ENCODE assay signal across 12 cellular contexts in genomic region chr7:74773760-74774750, GRCh38. TPM values are rescaled to one million over a fixed set of nuclear protein-coding genes. Genes with fewer than 3 reads are reported as not detected.
DNase-seq lines count a peak whose midpoint lies in the region; ATAC-seq, FAIRE-seq and TF ChIP-seq lines count a peak whose summit lies in the region.
"Not testable (repeated sequence)": the region's sequence is repeated elsewhere in the genome, so short reads cannot be mapped to it uniquely, and the experiment has no call there.
"Had no signal": no experiment of that assay in that cellular context is flagged by ENCODE, and none has a peak within 500 bp of the region (broad histone marks: within the 10 kb centered on the region; RNA-seq: fewer than 3 reads in every experiment).

Gene NCF1, plus strand, starts transcription at chr7:74774011. Its CDS starts 21 bp downstream, at chr7:74774032.

- H3K4me2 ChIP-seq in K562 (ENCODE audit: insufficient read depth, low read length) = not testable (repeated sequence)

- H3K27me3 ChIP-seq in K562 (ENCODE audit: control insufficient read depth in 2 of 2, insufficient read depth in 2 of 2, low read length in 2 of 2); upper lobe of right lung: not testable (repeated sequence)

- H3K4me3 ChIP-seq in K562, upper lobe of right lung: not testable (repeated sequence)

- TF ChIP-seq POLR2A in K562 (conservative IDR thresholded peaks at IDR 0.05) = not testable (repeated sequence)

- not testable (repeated sequence) for H3K27ac Mint-ChIP-seq in memory B cell

- not testable (repeated sequence) for H3K9me3 Mint-ChIP-seq in memory B cell

- H3K9ac ChIP-seq in K562 (ENCODE audit: insufficient read depth in 1 of 2, low read depth in 2 of 2, low read length in 2 of 2) = not testable (repeated sequence)

- BruUV-seq in K562 (replicated peaks; lab: Mats Ljungman, UMichigan) = not testable (repeated sequence)

- H3K9me1 ChIP-seq in K562 (ENCODE audit: control insufficient read depth, insufficient read depth, low read length) = not testable (repeated sequence)

- not testable (repeated sequence) for H3K36me3 ChIP-seq in K562 (ENCODE audit: control insufficient read depth, insufficient read depth, low read length); upper lobe of right lung

- not testable (repeated sequence) for H3K4me1 ChIP-seq in K562 (replicated peaks in 1 of 2; ENCODE audit: control insufficient read depth in 2 of 2, insufficient read depth in 2 of 2, low read length in 2 of 2); upper lobe of right lung

- H3K36me3 Mint-ChIP-seq in memory B cell = not testable (repeated sequence)

- CTCF ChIA-PET in K562 (lab: Yijun Ruan, JAX; ENCODE audit: low intra/inter-chr PET ratio) = not testable (repeated sequence)

- H2AFZ ChIP-seq in K562 (ENCODE audit: low read depth, low read length) = not testable (repeated sequence)

- not testable (repeated sequence) for H3K4me3 Mint-ChIP-seq in memory B cell

- not testable (repeated sequence) for H3K4me1 Mint-ChIP-seq in memory B cell

- not testable (repeated sequence) for TF ChIP-seq CTCF in K562 (IDR thresholded peaks at IDR 0.05 in 2 of 3, conservative IDR thresholded peaks at IDR 0.05 in 1 of 3; ENCODE audit: insufficient read depth in 2 of 3, low read depth in 1 of 3, low read length in 3 of 3); upper lobe of right lung (IDR thresholded peaks at IDR 0.05)

- not testable (repeated sequence) for H3K9me3 ChIP-seq in K562 (replicated peaks; ENCODE audit: control insufficient read depth, insufficient read depth, low read depth, low read length); upper lobe of right lung

- not testable (repeated sequence) for H4K20me1 ChIP-seq in K562 (replicated peaks; ENCODE audit: control insufficient read depth, insufficient read depth, low read length)

- not testable (repeated sequence) for H3K27me3 Mint-ChIP-seq in memory B cell

- DNase-seq in K562 (ENCODE audit: extremely low read depth in 1 of 4, low spot score in 3 of 4); memory B cell (ENCODE audit: low spot score in 2 of 2); upper lobe of right lung: not testable (repeated sequence)

- in situ Hi-C loops in K562 (cut with MboI) = not testable (repeated sequence)

- no CpG with 5 or more reads among the region's 21 CpGs for whole genome bisulfite sequencing in K562 (ENCODE audit: insufficient coverage, low coverage, missing lambda C conversion rate)

- FAIRE-seq in K562 (lab: Jason Lieb, UNC) = not testable (repeated sequence)

- peak; percentile 89 for ATAC-seq in GM18861 (IDR thresholded peaks at IDR 0.05; ENCODE audit: unreplicated experiment)
- ATAC-seq in GM19463 (IDR thresholded peaks at IDR 0.05; ENCODE audit: unreplicated experiment) = peak; percentile 85
- peak; percentile 80 for ATAC-seq in HG02571 (IDR thresholded peaks at IDR 0.05; ENCODE audit: unreplicated experiment)
- ATAC-seq in HG03045 (IDR thresholded peaks at IDR 0.05; ENCODE audit: unreplicated experiment) = peak; percentile 72
- peak; percentile 72 for ATAC-seq in HG03457 (IDR thresholded peaks at IDR 0.05; ENCODE audit: unreplicated experiment)
- ATAC-seq in K562 = peak; percentile 81
- ATAC-seq in memory B cell (ENCODE audit: low read depth) = peak; percentile 97
- peak; percentile 93 for ATAC-seq in upper lobe of right lung

- POLR2A ChIA-PET in K562 (lab: Yijun Ruan, JAX) = not testable (repeated sequence)

- intact Hi-C loops in K562 (cut with micrococcal nuclease); upper lobe of right lung (cut with DNase I): not testable (repeated sequence)

- not testable (repeated sequence) for H3K79me2 ChIP-seq in K562 (ENCODE audit: control insufficient read depth, insufficient read depth, low read length)

- not testable (repeated sequence) for H3K27ac ChIP-seq in K562 (ENCODE audit: extremely low read depth, low read depth, low read length); upper lobe of right lung

- not testable (repeated sequence) for TF ChIP-seq RAD21 in K562 (CRISPR knock-in tag; conservative IDR thresholded peaks at IDR 0.05 in 1 of 2, IDR thresholded peaks at IDR 0.05 in 1 of 2)

- TF ChIP-seq EP300 in K562 (IDR thresholded peaks at IDR 0.05; ENCODE audit: low read length) = not testable (repeated sequence)

RNA-seq across cellular contexts. Expression of gene NCF1, which starts in this region (rescaled TPM):
- total RNA-seq in K562 (2011; cell fraction: chromatin; rRNA removed; ENCODE audit: low replicate concordance) = not detected in 2 replicates
- not detected in 2 replicates for total RNA-seq in K562 (2011; cell fraction: nucleolus; rRNA removed)
- 0.99 TPM in 1 of 2 replicates, not detected in the other for total RNA-seq in K562 (2011; cell fraction: nucleoplasm; rRNA removed)
- total RNA-seq in K562 (2014; rRNA removed) = 0.29 TPM in 1 of 2 replicates, not detected in the other
- not detected in 2 replicates for total RNA-seq in K562 (2014; rRNA removed; fragmentation: Illumina TruSeq; extraction: Trizol)
- total RNA-seq in K562 (2015; rRNA removed; fragmentation: Illumina TruSeq; extraction: Trizol) = 0.19 TPM in 1 of 2 replicates, not detected in the other
- 0.29 TPM in 1 of 2 replicates, not detected in the other for total RNA-seq in K562 (2021)
- polyA plus RNA-seq in K562 (2011; rRNA removed) = 0.07 TPM in 1 of 2 replicates, not detected in the other
- 0.03 and 0.09 TPM in 2 replicates for polyA plus RNA-seq in K562 (2011; cell fraction: cytosol; rRNA removed)
- 0.14 and 0.49 TPM in 2 replicates for polyA plus RNA-seq in K562 (2011; cell fraction: nucleus; rRNA removed)
- polyA plus RNA-seq in K562 (2012) = 0.33 and 0.39 TPM in 2 replicates
- polyA plus RNA-seq in K562 (2014; fragmentation: Illumina TruSeq; extraction: Trizol) = not detected in 2 replicates
- not detected for polyA plus RNA-seq in K562 (2014; fragmentation: Nextera tagmentation; extraction: Ambion mirVana)
- 0.26 TPM in 1 of 2 replicates, not detected in the other for polyA plus RNA-seq in K562 (2014; rRNA removed)
- 0.12 and 0.21 TPM in 2 replicates for polyA minus RNA-seq in K562 (2011; rRNA and poly(A)+ RNA removed)
- not detected in 2 replicates for polyA minus RNA-seq in K562 (2011; cell fraction: cytosol; rRNA and poly(A)+ RNA removed)
- polyA minus RNA-seq in K562 (2011; cell fraction: nucleus; rRNA and poly(A)+ RNA removed) = 0.13 TPM in 1 of 2 replicates, not detected in the other
- total RNA-seq in upper lobe of right lung = 32.8 TPM
- total RNA-seq: dermis blood vessel endothelial cell, glomerular endothelial cell, MCF 10A, RPMI7951 had no signal

Comparison
In these comparisons a context has a peak if more than half of its experiments do, and no peak if none do; other contexts are left out.
1. RNA of gene NCF1 (total RNA-seq): 32.8 TPM in upper lobe of right lung (single experiment); 0.19 to 0.99 TPM in K562; every median in the first group is over 10 times any median in the second.
2. Peak in ATAC-seq in K562; RNA of the gene not detected or under 1 TPM.
3. Peak in every context shown above with its lines, with median percentiles within 50 percentile points of each other: ATAC-seq.